In genomic region chr3:135895106-135895733, GRCh38 we compare ENCODE assay signal across 8 cellular contexts.
DNase-seq lines count a peak whose midpoint lies in the region; ATAC-seq and TF ChIP-seq lines count a peak whose summit lies in the region.

No MANE protein-coding gene starts in this region.

- no peak for ATAC-seq in omental fat pad (ENCODE audit: low FRiP score)
- ATAC-seq in HG03571 (IDR thresholded peaks at IDR 0.05; ENCODE audit: unreplicated experiment), result no peak
- ATAC-seq in HG03354 (IDR thresholded peaks at IDR 0.05; ENCODE audit: poor library complexity, severe bottlenecking, unreplicated experiment), result no peak

- no peaks in the 10 kb centered on the region for H3K27me3 ChIP-seq in HL-60 (ENCODE audit: insufficient read depth, poor library complexity, severe bottlenecking)

- TF ChIP-seq CTCF in HL-60 (IDR thresholded peaks at IDR 0.05; ENCODE audit: insufficient read depth, low read length) (peak; percentile 86), fibroblast of villous mesenchyme (IDR thresholded peaks at IDR 0.05; ENCODE audit: insufficient read depth, low read depth, low read length) (peak; percentile 93), omental fat pad (IDR thresholded peaks at IDR 0.05) (no peak)

- DNase-seq in DMS 273 (lab: John Stamatoyannopoulos, UW; ENCODE audit: unreplicated experiment), result peak; percentile 90
- peak; percentile 24 to 52 for DNase-seq in HL-60 (ENCODE audit: low read depth in 1 of 2, low spot score in 1 of 2)
- DNase-seq in NCI-H524 treated with DMSO at 0.1 percent for 48 hours (lab: John Stamatoyannopoulos, UW), result peak; percentile 31
- peak; percentile 21 for DNase-seq in activated CD8-positive, alpha-beta memory T cell treated with anti-CD3 and anti-CD28 coated beads, Interleukin-2, amount 50 U/mL, for 4 hours
- peak; percentile 78 for DNase-seq in fibroblast of villous mesenchyme (ENCODE audit: low read depth)
- peak; percentile 55 for DNase-seq in omental fat pad (ENCODE audit: low spot score)

- H3K27ac ChIP-seq in HL-60 (replicated peaks), result no peak overlapping the region

- H3K4me3 ChIP-seq in HL-60 (replicated peaks; ENCODE audit: insufficient read depth, low read length), result no peak overlapping the region
- no peak overlapping the region for H3K4me3 ChIP-seq in fibroblast of villous mesenchyme (ENCODE audit: low read depth, low read length)

Comparison
In these comparisons a context has a peak if more than half of its experiments do, and no peak if none do; other contexts are left out.
1. DNase-seq: peak in every context shown above with its lines; median percentile 90 in DMS 273; 78 in fibroblast of villous mesenchyme; 55 in omental fat pad; 38 in HL-60; 31 in NCI-H524 treated with DMSO at 0.1 percent for 48 hours; 21 in activated CD8-positive, alpha-beta memory T cell treated with anti-CD3 and anti-CD28 coated beads, Interleukin-2, amount 50 U/mL, for 4 hours.
2. CTCF ChIP-seq: peak in HL-60 (single experiment) and fibroblast of villous mesenchyme (single experiment); none in omental fat pad (0 of 3).